ENCODE assay signal across 14 cellular contexts in the genomic region with DNA sequence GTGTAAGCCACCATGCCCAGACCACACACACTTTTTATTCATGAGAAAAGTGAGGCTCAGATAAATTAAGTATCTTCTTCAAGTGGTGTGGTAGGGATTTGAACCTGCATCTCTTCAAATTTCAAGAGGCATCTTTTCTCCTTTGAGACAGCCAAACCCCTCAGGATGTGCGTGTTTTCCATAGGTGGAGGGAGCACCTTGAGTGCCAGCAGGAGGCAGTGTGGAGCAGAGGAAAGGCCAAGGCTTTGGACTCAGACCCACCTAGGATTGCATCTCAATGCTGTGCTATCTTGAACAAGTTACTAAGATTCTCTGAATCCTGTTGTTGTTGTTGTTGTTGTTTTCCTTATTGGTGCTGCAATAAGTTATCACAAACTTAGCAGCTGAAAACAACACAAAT. TPM values are rescaled to one million over a fixed set of nuclear protein-coding genes. Genes with fewer than 3 reads are reported as not detected.
DNase-seq lines count a peak whose midpoint lies in the region; ATAC-seq, FAIRE-seq and TF ChIP-seq lines count a peak whose summit lies in the region.
"Had no signal": no experiment of that assay in that cellular context is flagged by ENCODE, and none has a peak within 500 bp of the region (broad histone marks: within the 10 kb centered on the region; RNA-seq: fewer than 3 reads in every experiment).

No MANE protein-coding gene starts in this region.

- H3K27ac ChIP-seq in GM23248 (no peak overlapping the region), WERI-Rb-1 (no peak overlapping the region), keratinocyte (ENCODE audit: control insufficient read depth, insufficient read depth, low read length) (no peak overlapping the region)
- H3K27ac ChIP-seq: thyroid gland had no signal

- H3K4me2 ChIP-seq in GM23248 (ENCODE audit: unreplicated experiment) (no peak overlapping the region), keratinocyte (ENCODE audit: control insufficient read depth, extremely low read depth, insufficient read depth, low read depth, low read length) (no peak overlapping the region)

- no peaks in the 10 kb centered on the region for H3K36me3 ChIP-seq in GM23248 (ENCODE audit: low read depth)
- no peaks in the 10 kb centered on the region for H3K36me3 ChIP-seq in WERI-Rb-1
- H3K36me3 ChIP-seq in keratinocyte (ENCODE audit: control insufficient read depth in 2 of 2, extremely low read depth in 1 of 2, insufficient read depth in 2 of 2, low read length in 2 of 2) = no peaks in the 10 kb centered on the region
- H3K36me3 ChIP-seq: thyroid gland had no signal

- no peaks in the 10 kb centered on the region for H3K9me3 ChIP-seq in GM23248 (ENCODE audit: low read depth)
- peaks cover 4% of the 10 kb centered on the region for H3K9me3 ChIP-seq in WERI-Rb-1 (ENCODE audit: severe bottlenecking)
- no peaks in the 10 kb centered on the region for H3K9me3 ChIP-seq in keratinocyte (ENCODE audit: control insufficient read depth, low read depth, low read length)
- H3K9me3 ChIP-seq: thyroid gland had no signal

- H2AFZ ChIP-seq in GM23248 (no peak overlapping the region), keratinocyte (ENCODE audit: control insufficient read depth, low read length) (no peak overlapping the region)

- no peaks in the 10 kb centered on the region for H3K4me1 ChIP-seq in GM23248 (ENCODE audit: insufficient read depth)
- no peaks in the 10 kb centered on the region for H3K4me1 ChIP-seq in keratinocyte (ENCODE audit: control insufficient read depth, extremely low read depth, insufficient read depth, low read length)
- H3K4me1 ChIP-seq: thyroid gland had no signal

- H3K9me2 ChIP-seq in GM23248 (ENCODE audit: insufficient read depth) = no peaks in the 10 kb centered on the region

- H3K27me3 ChIP-seq in GM23248 (replicated peaks; ENCODE audit: insufficient read depth) = peaks cover 13% of the 10 kb centered on the region
- no peaks in the 10 kb centered on the region for H3K27me3 ChIP-seq in WERI-Rb-1 (ENCODE audit: insufficient read depth, low read depth, severe bottlenecking)
- peaks cover 3% of the 10 kb centered on the region for H3K27me3 ChIP-seq in keratinocyte (ENCODE audit: control insufficient read depth, extremely low read depth, insufficient read depth, low read length)
- H3K27me3 ChIP-seq: thyroid gland had no signal

- no peaks in the 10 kb centered on the region for H3K9me1 ChIP-seq in keratinocyte (ENCODE audit: control insufficient read depth, extremely low read depth, insufficient read depth, low read length)

- in situ Hi-C loops in GM23248 (cut with MboI) = no loop called here

- dilution Hi-C loops in keratinocyte (cut with MboI; ENCODE audit: extremely low pct_ligation_motif_present, low sequenced_read_pairs) = no loop called here

- FAIRE-seq in keratinocyte (lab: Jason Lieb, UNC) = no peak
- FAIRE-seq: colon had no signal

- H3K79me2 ChIP-seq in GM23248 (ENCODE audit: insufficient read depth) = no peaks in the 10 kb centered on the region
- H3K79me2 ChIP-seq in keratinocyte (ENCODE audit: control insufficient read depth, insufficient read depth, low read length) = no peaks in the 10 kb centered on the region

- ATAC-seq in GM19455 (IDR thresholded peaks at IDR 0.05; ENCODE audit: unreplicated experiment) (no peak), GM19351 (IDR thresholded peaks at IDR 0.05; ENCODE audit: unreplicated experiment) (no peak)

- H3K9ac ChIP-seq in GM23248 = no peak overlapping the region
- no peak overlapping the region for H3K9ac ChIP-seq in keratinocyte (ENCODE audit: control insufficient read depth, extremely low read depth, insufficient read depth, low read length)

- H4K20me1 ChIP-seq in GM23248 (ENCODE audit: insufficient read depth) (no peaks in the 10 kb centered on the region), keratinocyte (ENCODE audit: control insufficient read depth, extremely low read depth, insufficient read depth, low read length) (no peaks in the 10 kb centered on the region)

- H3K4me3 ChIP-seq in GM23248 (no peak overlapping the region), WERI-Rb-1 (ENCODE audit: low read depth, low read length) (no peak overlapping the region), keratinocyte (ENCODE audit: control insufficient read depth in 2 of 3, extremely low read depth in 1 of 3, insufficient read depth in 2 of 3, low read depth in 1 of 3, low read length in 3 of 3) (no peak overlapping the region)
- H3K4me3 ChIP-seq: thyroid gland had no signal

- H3F3A ChIP-seq in GM23248 (ENCODE audit: insufficient read depth) = no peaks in the 10 kb centered on the region

- peak; percentile 42; the same call in 1 of the 2 replicates for TF ChIP-seq CTCF in WERI-Rb-1 (IDR thresholded peaks at IDR 0.05; ENCODE audit: low read depth, low read length)
- peak; percentile 37 to 48 (median 45) for TF ChIP-seq CTCF in keratinocyte (optimal IDR thresholded peaks at IDR 0.05 in 1 of 3, IDR thresholded peaks at IDR 0.05 in 1 of 3, conservative IDR thresholded peaks at IDR 0.05 in 1 of 3; ENCODE audit: extremely low read depth in 1 of 3, insufficient read depth in 2 of 3, low read length in 3 of 3)

- DNase-seq in CD1c-positive myeloid dendritic cell (ENCODE audit: extremely low spot score) = peak; percentile 6
- DNase-seq in GM23248 = peak; percentile 15
- no peak for DNase-seq in WERI-Rb-1
- no peak for DNase-seq in keratinocyte (ENCODE audit: low read depth, low spot score)
- no peak for DNase-seq in SHP77 (lab: John Stamatoyannopoulos, UW)
- no peak for DNase-seq in HuH-7.5 (ENCODE audit: low spot score)
- DNase-seq: activated naive CD8-positive, alpha-beta T cell treated with anti-CD3 and anti-CD28 coated beads for 36 hours; foreskin fibroblast; NCI-H2081; NK-92 treated with Interleukin-12 subunit alpha and Interleukin-12 subunit beta, amount 100 ng/mL, for 24 hours; thyroid gland had no signal

- 92 to 100% methylated on average over 1 of the region's 1 CpG for WGBS in GM23248 (ENCODE audit: low coverage in 1 of 2, low lambda C conversion rate in 2 of 2, missing lambda C conversion rate in 2 of 2), 2 experiments

RNA-seq across cellular contexts. Expression of a gene that starts 40.2 kb away (rescaled TPM):
- total RNA-seq in GM23248 (2014; rRNA removed; shearing (Covaris generic)) = not detected in 2 replicates
- polyA plus RNA-seq in GM23248 (2016; fragmentation: Nextera tagmentation; extraction: Ambion mirVana) = not detected in 2 replicates
- not detected in 3 replicates for polyA plus RNA-seq in keratinocyte
- not detected for polyA plus RNA-seq in keratinocyte (2011; ENCODE audit: low read depth)
- polyA plus RNA-seq in keratinocyte (2011; cell fraction: cytosol; rRNA removed) = not detected in 2 replicates
- polyA plus RNA-seq in keratinocyte (2011; cell fraction: nucleus; rRNA removed) = not detected in 2 replicates
- polyA plus RNA-seq in keratinocyte (2012; ENCODE audit: low replicate concordance) = not detected in 2 replicates
- polyA minus RNA-seq in keratinocyte = not detected in 3 replicates
- polyA minus RNA-seq in keratinocyte (2011; cell fraction: cytosol; rRNA and poly(A)+ RNA removed) = not detected
- not detected in 2 replicates for polyA minus RNA-seq in keratinocyte (2011; cell fraction: nucleus; rRNA and poly(A)+ RNA removed)
- total RNA-seq: activated naive CD8-positive, alpha-beta T cell treated with anti-CD3 and anti-CD28 coated beads for 36 hours; thyroid gland had no signal

Comparison
In these comparisons a context has a peak if more than half of its experiments do, and no peak if none do; other contexts are left out.
1. DNase-seq: peak in CD1c-positive myeloid dendritic cell (single experiment) and GM23248 (single experiment); none in WERI-Rb-1 (single experiment), keratinocyte (single experiment), SHP77 (0 of 2) and HuH-7.5 (single experiment).